Comparison of ENCODE assay signal across 28 cellular contexts in genomic region chr14:38384746-38385145, GRCh38.
"Had no signal": no experiment of that assay in that cellular context is flagged by ENCODE, and none has a peak within 500 bp of the region (broad histone marks: within the 10 kb centered on the region; RNA-seq: fewer than 3 reads in every experiment).

No MANE protein-coding gene starts in this region.

- H3K79me2 ChIP-seq: parathyroid adenoma had no signal

- H3K4me2 ChIP-seq: neural progenitor cell had no signal

- H3K4me3 ChIP-seq: neural progenitor cell, ovary, psoas muscle, right lobe of liver, sigmoid colon, spleen, suprapubic skin, testis, tibial artery, transverse colon, upper lobe of right lung, uterus had no signal

- ATAC-seq: natural killer cell; psoas muscle; right cardiac atrium; right lobe of liver; stimulated activated memory B cell treated with anti-CD40 and anti-IgM and Interleukin-4, amounts not matched to agents 10 μg/mL and 1 μg/mL and 100 μg/mL, for 72 hours; stimulated activated naive CD8-positive, alpha-beta T cell treated with anti-CD3 and anti-CD28 coated beads, Interleukin-15, amount 100 ng/mL, for 72 hours; stimulated activated naive CD8-positive, alpha-beta T cell treated with anti-CD3 and anti-CD28 coated beads, Interleukin-15, Interleukin-2, amounts not matched to agents 100 U/mL and 50 U/mL, for 24 hours; upper lobe of right lung had no signal

- H3K36me3 ChIP-seq: neural progenitor cell, ovary, right lobe of liver, sigmoid colon, spleen, suprapubic skin, tibial artery, transverse colon, upper lobe of right lung, uterus had no signal

- H3K27ac ChIP-seq: neural progenitor cell, ovary, parathyroid adenoma, psoas muscle, right lobe of liver, sigmoid colon, suprapubic skin, testis, tibial artery, transverse colon, upper lobe of right lung, uterus had no signal

- H3K9ac ChIP-seq: neural progenitor cell, parathyroid adenoma had no signal

- H3K4me1 ChIP-seq: parathyroid adenoma, psoas muscle, right lobe of liver, suprapubic skin, testis, tibial artery, transverse colon, upper lobe of right lung, uterus had no signal

- H2AFZ ChIP-seq: neural progenitor cell, parathyroid adenoma had no signal

- H3K9me3 ChIP-seq: ovary, psoas muscle, right lobe of liver, sigmoid colon, suprapubic skin, testis, tibial artery, transverse colon, upper lobe of right lung, uterus had no signal

- H3K27me3 ChIP-seq: ovary, right lobe of liver, sigmoid colon, spleen, suprapubic skin, testis, tibial artery, transverse colon, upper lobe of right lung, uterus had no signal

- DNase-seq: natural killer cell; occipital lobe; ovary; posterior cingulate gyrus; psoas muscle; right cardiac atrium; right lobe of liver; sigmoid colon; small intestine; spleen; stimulated activated CD4-positive, alpha-beta T cell treated with anti-CD3 and anti-CD28 coated beads, Interleukin-12 subunit alpha, Interleukin-12 subunit beta, amount 100 ng/mL, for 4 hours; stimulated activated CD4-positive, alpha-beta T cell treated with anti-CD3 and anti-CD28 coated beads, Interleukin-1b, Interleukin-23, amount 100 ng/mL, for 48 hours; stimulated activated CD4-positive, alpha-beta T cell treated with anti-CD3 and anti-CD28 coated beads, Interleukin-4, amount 100 ng/mL, for 1 hour; stimulated activated CD4-positive, alpha-beta T cell treated with anti-CD3 and anti-CD28 coated beads, Interleukin-4, amount 100 ng/mL, for 4 hours; stimulated activated CD8-positive, alpha-beta memory T cell treated with anti-CD3 and anti-CD28 coated beads, Interleukin-4, amount 100 ng/mL, for 48 hours; stimulated activated naive CD4-positive, alpha-beta T cell; stimulated activated naive CD8-positive, alpha-beta T cell treated with anti-CD3 and anti-CD28 coated beads, Interleukin-15, amount 100 ng/mL, for 72 hours; stimulated activated naive CD8-positive, alpha-beta T cell treated with anti-CD3 and anti-CD28 coated beads, Interleukin-15, Interleukin-2, amounts not matched to agents 100 U/mL and 50 U/mL, for 24 hours; substantia nigra; testis; tibial artery; transverse colon; upper lobe of right lung; uterus had no signal
